In genomic region chr2:24558781-24559540, GRCh38 we compare ENCODE assay signal across 1 cellular context.
TF ChIP-seq lines count a peak whose summit lies in the region.

No MANE protein-coding gene starts in this region.

TF ChIP-seq in H1, 55 proteins besides CTCF, POLR2A, EP300 and RAD21 (continued from another document):
- TF ChIP-seq, protein P1, sequence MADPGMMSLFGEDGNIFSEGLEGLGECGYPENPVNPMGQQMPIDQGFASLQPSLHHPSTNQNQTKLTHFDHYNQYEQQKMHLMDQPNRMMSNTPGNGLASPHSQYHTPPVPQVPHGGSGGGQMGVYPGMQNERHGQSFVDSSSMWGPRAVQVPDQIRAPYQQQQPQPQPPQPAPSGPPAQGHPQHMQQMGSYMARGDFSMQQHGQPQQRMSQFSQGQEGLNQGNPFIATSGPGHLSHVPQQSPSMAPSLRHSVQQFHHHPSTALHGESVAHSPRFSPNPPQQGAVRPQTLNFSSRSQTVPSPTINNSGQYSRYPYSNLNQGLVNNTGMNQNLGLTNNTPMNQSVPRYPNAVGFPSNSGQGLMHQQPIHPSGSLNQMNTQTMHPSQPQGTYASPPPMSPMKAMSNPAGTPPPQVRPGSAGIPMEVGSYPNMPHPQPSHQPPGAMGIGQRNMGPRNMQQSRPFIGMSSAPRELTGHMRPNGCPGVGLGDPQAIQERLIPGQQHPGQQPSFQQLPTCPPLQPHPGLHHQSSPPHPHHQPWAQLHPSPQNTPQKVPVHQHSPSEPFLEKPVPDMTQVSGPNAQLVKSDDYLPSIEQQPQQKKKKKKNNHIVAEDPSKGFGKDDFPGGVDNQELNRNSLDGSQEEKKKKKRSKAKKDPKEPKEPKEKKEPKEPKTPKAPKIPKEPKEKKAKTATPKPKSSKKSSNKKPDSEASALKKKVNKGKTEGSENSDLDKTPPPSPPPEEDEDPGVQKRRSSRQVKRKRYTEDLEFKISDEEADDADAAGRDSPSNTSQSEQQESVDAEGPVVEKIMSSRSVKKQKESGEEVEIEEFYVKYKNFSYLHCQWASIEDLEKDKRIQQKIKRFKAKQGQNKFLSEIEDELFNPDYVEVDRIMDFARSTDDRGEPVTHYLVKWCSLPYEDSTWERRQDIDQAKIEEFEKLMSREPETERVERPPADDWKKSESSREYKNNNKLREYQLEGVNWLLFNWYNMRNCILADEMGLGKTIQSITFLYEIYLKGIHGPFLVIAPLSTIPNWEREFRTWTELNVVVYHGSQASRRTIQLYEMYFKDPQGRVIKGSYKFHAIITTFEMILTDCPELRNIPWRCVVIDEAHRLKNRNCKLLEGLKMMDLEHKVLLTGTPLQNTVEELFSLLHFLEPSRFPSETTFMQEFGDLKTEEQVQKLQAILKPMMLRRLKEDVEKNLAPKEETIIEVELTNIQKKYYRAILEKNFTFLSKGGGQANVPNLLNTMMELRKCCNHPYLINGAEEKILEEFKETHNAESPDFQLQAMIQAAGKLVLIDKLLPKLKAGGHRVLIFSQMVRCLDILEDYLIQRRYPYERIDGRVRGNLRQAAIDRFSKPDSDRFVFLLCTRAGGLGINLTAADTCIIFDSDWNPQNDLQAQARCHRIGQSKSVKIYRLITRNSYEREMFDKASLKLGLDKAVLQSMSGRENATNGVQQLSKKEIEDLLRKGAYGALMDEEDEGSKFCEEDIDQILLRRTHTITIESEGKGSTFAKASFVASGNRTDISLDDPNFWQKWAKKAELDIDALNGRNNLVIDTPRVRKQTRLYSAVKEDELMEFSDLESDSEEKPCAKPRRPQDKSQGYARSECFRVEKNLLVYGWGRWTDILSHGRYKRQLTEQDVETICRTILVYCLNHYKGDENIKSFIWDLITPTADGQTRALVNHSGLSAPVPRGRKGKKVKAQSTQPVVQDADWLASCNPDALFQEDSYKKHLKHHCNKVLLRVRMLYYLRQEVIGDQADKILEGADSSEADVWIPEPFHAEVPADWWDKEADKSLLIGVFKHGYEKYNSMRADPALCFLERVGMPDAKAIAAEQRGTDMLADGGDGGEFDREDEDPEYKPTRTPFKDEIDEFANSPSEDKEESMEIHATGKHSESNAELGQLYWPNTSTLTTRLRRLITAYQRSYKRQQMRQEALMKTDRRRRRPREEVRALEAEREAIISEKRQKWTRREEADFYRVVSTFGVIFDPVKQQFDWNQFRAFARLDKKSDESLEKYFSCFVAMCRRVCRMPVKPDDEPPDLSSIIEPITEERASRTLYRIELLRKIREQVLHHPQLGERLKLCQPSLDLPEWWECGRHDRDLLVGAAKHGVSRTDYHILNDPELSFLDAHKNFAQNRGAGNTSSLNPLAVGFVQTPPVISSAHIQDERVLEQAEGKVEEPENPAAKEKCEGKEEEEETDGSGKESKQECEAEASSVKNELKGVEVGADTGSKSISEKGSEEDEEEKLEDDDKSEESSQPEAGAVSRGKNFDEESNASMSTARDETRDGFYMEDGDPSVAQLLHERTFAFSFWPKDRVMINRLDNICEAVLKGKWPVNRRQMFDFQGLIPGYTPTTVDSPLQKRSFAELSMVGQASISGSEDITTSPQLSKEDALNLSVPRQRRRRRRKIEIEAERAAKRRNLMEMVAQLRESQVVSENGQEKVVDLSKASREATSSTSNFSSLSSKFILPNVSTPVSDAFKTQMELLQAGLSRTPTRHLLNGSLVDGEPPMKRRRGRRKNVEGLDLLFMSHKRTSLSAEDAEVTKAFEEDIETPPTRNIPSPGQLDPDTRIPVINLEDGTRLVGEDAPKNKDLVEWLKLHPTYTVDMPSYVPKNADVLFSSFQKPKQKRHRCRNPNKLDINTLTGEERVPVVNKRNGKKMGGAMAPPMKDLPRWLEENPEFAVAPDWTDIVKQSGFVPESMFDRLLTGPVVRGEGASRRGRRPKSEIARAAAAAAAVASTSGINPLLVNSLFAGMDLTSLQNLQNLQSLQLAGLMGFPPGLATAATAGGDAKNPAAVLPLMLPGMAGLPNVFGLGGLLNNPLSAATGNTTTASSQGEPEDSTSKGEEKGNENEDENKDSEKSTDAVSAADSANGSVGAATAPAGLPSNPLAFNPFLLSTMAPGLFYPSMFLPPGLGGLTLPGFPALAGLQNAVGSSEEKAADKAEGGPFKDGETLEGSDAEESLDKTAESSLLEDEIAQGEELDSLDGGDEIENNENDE (IDR thresholded peaks at IDR 0.05; ENCODE audit: insufficient replicate concordance, low read length) = no peak
- TF ChIP-seq, protein P2, sequence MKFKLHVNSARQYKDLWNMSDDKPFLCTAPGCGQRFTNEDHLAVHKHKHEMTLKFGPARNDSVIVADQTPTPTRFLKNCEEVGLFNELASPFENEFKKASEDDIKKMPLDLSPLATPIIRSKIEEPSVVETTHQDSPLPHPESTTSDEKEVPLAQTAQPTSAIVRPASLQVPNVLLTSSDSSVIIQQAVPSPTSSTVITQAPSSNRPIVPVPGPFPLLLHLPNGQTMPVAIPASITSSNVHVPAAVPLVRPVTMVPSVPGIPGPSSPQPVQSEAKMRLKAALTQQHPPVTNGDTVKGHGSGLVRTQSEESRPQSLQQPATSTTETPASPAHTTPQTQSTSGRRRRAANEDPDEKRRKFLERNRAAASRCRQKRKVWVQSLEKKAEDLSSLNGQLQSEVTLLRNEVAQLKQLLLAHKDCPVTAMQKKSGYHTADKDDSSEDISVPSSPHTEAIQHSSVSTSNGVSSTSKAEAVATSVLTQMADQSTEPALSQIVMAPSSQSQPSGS (IDR thresholded peaks at IDR 0.05; ENCODE audit: low read length) = no peak
- TF ChIP-seq KDM5A (IDR thresholded peaks at IDR 0.05; ENCODE audit: low read length) (no peak), GABPA (IDR thresholded peaks at IDR 0.05; ENCODE audit: borderline replicate concordance, insufficient read depth, low read length) (no peak), RXRA (IDR thresholded peaks at IDR 0.05; ENCODE audit: insufficient read depth, low read depth, low read length) (no peak), CREB1 (IDR thresholded peaks at IDR 0.05) (no peak), CEBPB (IDR thresholded peaks at IDR 0.05; ENCODE audit: low read depth, low read length) (no peak), ZNF274 (IDR thresholded peaks at IDR 0.05; ENCODE audit: borderline replicate concordance, extremely low read depth, low read length) (no peak), TBP (IDR thresholded peaks at IDR 0.05; ENCODE audit: low read depth, low read length) (no peak), JUN (IDR thresholded peaks at IDR 0.05; ENCODE audit: low read depth, low read length) (no peak), HDAC6 (IDR thresholded peaks at IDR 0.05; ENCODE audit: low read depth, low read length) (no peak), TEAD4 (IDR thresholded peaks at IDR 0.05; ENCODE audit: low read depth, low read length) (no peak), KDM1A (IDR thresholded peaks at IDR 0.05; ENCODE audit: borderline replicate concordance, low read length) (no peak)
